ENCODE assay signal across 17 cellular contexts in genomic region chr6:88763160-88763559, GRCh38.
DNase-seq lines count a peak whose midpoint lies in the region; ATAC-seq and TF ChIP-seq lines count a peak whose summit lies in the region.
"Had no signal": no experiment of that assay in that cellular context is flagged by ENCODE, and none has a peak within 500 bp of the region (broad histone marks: within the 10 kb centered on the region; RNA-seq: fewer than 3 reads in every experiment).

No MANE protein-coding gene starts in this region.

- H3K9me3 Mint-ChIP-seq in type B pancreatic cell = no peaks in the 10 kb centered on the region
- H3K9me3 Mint-ChIP-seq: activated CD8-positive, alpha-beta T cell treated with anti-CD3 and anti-CD28 coated beads for 36 hours; central memory CD8-positive, alpha-beta T cell; neural progenitor cell had no signal

- H3K4me3 Mint-ChIP-seq in T-helper 17 cell (no peak overlapping the region), type B pancreatic cell (no peak overlapping the region)
- H3K4me3 Mint-ChIP-seq: activated CD8-positive, alpha-beta T cell treated with anti-CD3 and anti-CD28 coated beads for 36 hours; central memory CD8-positive, alpha-beta T cell; neural progenitor cell had no signal

- H3K36me3 Mint-ChIP-seq in T-helper 17 cell (ENCODE audit: low read depth) (peaks cover 5% of the 10 kb centered on the region), type B pancreatic cell (peaks cover 8% of the 10 kb centered on the region)

- no peaks in the 10 kb centered on the region for H3K4me1 Mint-ChIP-seq in T-helper 17 cell
- H3K4me1 Mint-ChIP-seq in type B pancreatic cell (ENCODE audit: unreplicated experiment) = no peaks in the 10 kb centered on the region
- H3K4me1 Mint-ChIP-seq: central memory CD8-positive, alpha-beta T cell; neural progenitor cell had no signal

- in situ Hi-C loops in KBM-7 (cut with MboI; ENCODE audit: low pct_unique_long_range_greater_than_20kb, low sequenced_read_pairs) = no loop called here

- no peak for TF ChIP-seq CTCF in type B pancreatic cell (conservative IDR thresholded peaks at IDR 0.05)

- DNase-seq in AML-193 (lab: John Stamatoyannopoulos, UW) = peak; percentile 36 to 39
- peak; percentile 20 for DNase-seq in KBM-7
- DNase-seq in T-helper 17 cell = no peak
- DNase-seq in dedifferentiated amniotic fluid mesenchymal stem cell (ENCODE audit: extremely low spot score) = peak; percentile 17
- no peak for DNase-seq in NCI-H69 (lab: John Stamatoyannopoulos, UW)
- DNase-seq in type B pancreatic cell (ENCODE audit: extremely low spot score, unreplicated experiment) = no peak
- DNase-seq in middle frontal gyrus (ENCODE audit: extremely low spot score, low spot score) = no peak
- DNase-seq: activated CD8-positive, alpha-beta T cell treated with anti-CD3 and anti-CD28 coated beads for 36 hours; MG63; midbrain; NCI-H2029 treated with DMSO at 0.1 percent for 48 hours; NCI-H524 treated with DMSO at 0.1 percent for 48 hours; Peyer's patch; WERI-Rb-1 had no signal

- ATAC-seq in T-helper 17 cell = no peak
- ATAC-seq in HG02973 (IDR thresholded peaks at IDR 0.05; ENCODE audit: unreplicated experiment) = no peak
- ATAC-seq: activated CD8-positive, alpha-beta T cell treated with anti-CD3 and anti-CD28 coated beads for 36 hours had no signal

- H3K9me3 ChIP-seq in T-helper 17 cell (ENCODE audit: control insufficient read depth, low read length, poor library complexity, severe bottlenecking) = no peaks in the 10 kb centered on the region
- H3K9me3 ChIP-seq: MG63, Peyer's patch had no signal

- H3K27me3 Mint-ChIP-seq in T-helper 17 cell (no peaks in the 10 kb centered on the region), type B pancreatic cell (no peaks in the 10 kb centered on the region)
- H3K27me3 Mint-ChIP-seq: activated CD8-positive, alpha-beta T cell treated with anti-CD3 and anti-CD28 coated beads for 36 hours; central memory CD8-positive, alpha-beta T cell had no signal

- H3K27ac Mint-ChIP-seq in T-helper 17 cell (peak overlapping the region; percentile 2), type B pancreatic cell (no peak overlapping the region)
- H3K27ac Mint-ChIP-seq: activated CD8-positive, alpha-beta T cell treated with anti-CD3 and anti-CD28 coated beads for 36 hours; neural progenitor cell had no signal

Comparison
In these comparisons a context has a peak if more than half of its experiments do, and no peak if none do; other contexts are left out.
1. DNase-seq: peak in AML-193 (2 of 2), KBM-7 (single experiment) and dedifferentiated amniotic fluid mesenchymal stem cell (single experiment); none in T-helper 17 cell (0 of 3), NCI-H69 (single experiment), type B pancreatic cell (single experiment) and middle frontal gyrus (single experiment).